Comparison of ENCODE assay signal across 8 cellular contexts in the genomic region with DNA sequence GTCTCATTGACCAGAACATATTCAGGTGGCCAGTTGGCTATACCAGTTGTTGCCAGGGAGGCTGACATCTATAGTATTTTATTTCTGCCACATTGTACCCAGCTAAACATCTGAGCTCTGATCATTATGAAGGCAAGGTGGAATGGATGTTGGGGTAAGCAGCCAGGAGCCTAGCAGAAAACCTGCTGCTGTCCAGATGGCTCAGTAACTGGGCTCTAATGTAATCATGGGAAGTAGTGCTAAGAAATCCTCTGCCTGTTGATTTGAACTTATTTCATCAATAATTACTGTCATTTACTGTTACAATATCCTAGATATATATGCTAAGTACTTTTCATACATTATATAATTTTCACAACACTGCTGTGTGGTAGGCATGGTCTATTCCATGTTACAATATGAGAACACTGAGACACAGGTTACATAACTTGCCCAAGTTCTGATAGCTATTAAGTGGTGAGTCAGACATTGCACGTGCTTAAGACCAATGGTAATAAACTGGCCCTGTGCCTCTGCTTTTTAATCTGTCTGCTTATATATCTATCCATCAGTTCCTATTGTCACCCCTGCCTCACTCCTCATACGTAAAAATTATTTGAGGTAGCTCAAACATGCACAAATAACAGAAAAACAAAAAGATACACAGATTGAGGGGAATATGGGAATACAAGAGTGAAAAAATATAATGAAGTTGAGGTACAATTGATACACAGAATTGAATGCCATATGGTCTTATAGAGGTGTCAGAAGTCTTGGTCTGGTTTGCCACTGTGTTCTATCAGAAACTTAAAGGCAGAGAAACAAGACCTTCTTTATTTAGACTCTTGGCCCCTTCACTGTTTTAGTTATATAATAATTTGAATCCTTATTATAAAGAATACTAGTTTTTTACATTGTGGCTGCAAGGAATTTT. TPM values are rescaled to one million over a fixed set of nuclear protein-coding genes. Genes with fewer than 3 reads are reported as not detected.
DNase-seq lines count a peak whose midpoint lies in the region; ATAC-seq and TF ChIP-seq lines count a peak whose summit lies in the region.

No MANE protein-coding gene starts in this region.

- H3K4me3 ChIP-seq in astrocyte of the spinal cord (ENCODE audit: low read depth, low read length): no peak overlapping the region
- H3K4me3 ChIP-seq in colonic mucosa: no peak overlapping the region
- no peak overlapping the region for H3K4me3 ChIP-seq in GM23338

- H3K4me1 ChIP-seq in colonic mucosa: no peaks in the 10 kb centered on the region
- peaks cover 22% of the 10 kb centered on the region for H3K4me1 ChIP-seq in GM23338 (ENCODE audit: insufficient read depth)

- intact Hi-C loops in colonic mucosa (cut with DNase I): no loop called here

- TF ChIP-seq CTCF in astrocyte of the spinal cord (IDR thresholded peaks at IDR 0.05; ENCODE audit: low read depth, low read length): no peak
- no peak for TF ChIP-seq CTCF in colonic mucosa (IDR thresholded peaks at IDR 0.05)
- no peak for TF ChIP-seq CTCF in GM23338 (conservative IDR thresholded peaks at IDR 0.05; ENCODE audit: low read depth in 2 of 2)

- H3K4me3 Mint-ChIP-seq in GM23338: no peak overlapping the region

- ATAC-seq in HG03354 (IDR thresholded peaks at IDR 0.05; ENCODE audit: poor library complexity, severe bottlenecking, unreplicated experiment): peak; percentile 55
- ATAC-seq in GM23338: no peak

- H3K27me3 ChIP-seq in colonic mucosa: no peaks in the 10 kb centered on the region
- no peaks in the 10 kb centered on the region for H3K27me3 ChIP-seq in GM23338 (ENCODE audit: insufficient read depth)

- no peaks in the 10 kb centered on the region for H3K27me3 Mint-ChIP-seq in GM23338 (ENCODE audit: insufficient read depth, low read depth, poor library complexity)

- DNase-seq in G401 (ENCODE audit: low spot score): peak; percentile 72
- DNase-seq in astrocyte of the spinal cord (ENCODE audit: low read depth, low spot score): peak; percentile 67
- DNase-seq in lung microvascular endothelial cell (ENCODE audit: low read depth in 2 of 2): peak; percentile 76 to 77
- no peak for DNase-seq in iPS-NIHi7 (ENCODE audit: extremely low spot score)
- no peak for DNase-seq in epidermal melanocyte (ENCODE audit: insufficient read length, low spot score)
- no peak for DNase-seq in colonic mucosa
- DNase-seq in GM23338 (ENCODE audit: low spot score): no peak

- no peak overlapping the region for H3K4me2 ChIP-seq in GM23338

- H3K36me3 Mint-ChIP-seq in GM23338 (ENCODE audit: low read depth): peaks cover 7% of the 10 kb centered on the region; the same call in 1 of the 3 replicates

- peaks cover 54% of the 10 kb centered on the region for H3K79me2 ChIP-seq in GM23338 (replicated peaks; ENCODE audit: insufficient read depth)

- H3K36me3 ChIP-seq in colonic mucosa: no peaks in the 10 kb centered on the region
- peaks cover 3% of the 10 kb centered on the region; the same call in 1 of the 2 replicates for H3K36me3 ChIP-seq in GM23338 (ENCODE audit: insufficient read depth)

- H4K20me1 ChIP-seq in GM23338 (replicated peaks; ENCODE audit: insufficient read depth): no peaks in the 10 kb centered on the region; the same call in 1 of the 2 replicates

- H3K27ac Mint-ChIP-seq in GM23338: no peak overlapping the region

- peaks cover 35% of the 10 kb centered on the region for H3K4me1 Mint-ChIP-seq in GM23338

- in situ Hi-C loops in G401 (cut with HindIII; ENCODE audit: low sequenced_read_pairs): no loop called here
- in situ Hi-C loops in astrocyte of the spinal cord (cut with HindIII; ENCODE audit: low sequenced_read_pairs): no loop called here

- no peak overlapping the region for H3K27ac ChIP-seq in colonic mucosa
- H3K27ac ChIP-seq in GM23338 (ENCODE audit: low read depth): no peak overlapping the region

- no peaks in the 10 kb centered on the region for H3K9me2 ChIP-seq in GM23338 (ENCODE audit: insufficient read depth)

- no peaks in the 10 kb centered on the region for H3K9me3 ChIP-seq in colonic mucosa

- H2AFZ ChIP-seq in GM23338: no peak overlapping the region

- no peaks in the 10 kb centered on the region for H3K9me3 Mint-ChIP-seq in GM23338

- H3F3A ChIP-seq in GM23338 (replicated peaks; ENCODE audit: low read depth): no peaks in the 10 kb centered on the region

- H3K9ac ChIP-seq in colonic mucosa (ENCODE audit: low read depth in 2 of 2, low read length in 2 of 2): no peak overlapping the region

TF ChIP-seq in GM23338, 12 proteins besides CTCF, POLR2A, EP300 and RAD21 (continues in another document):
- TF ChIP-seq NANOG (IDR thresholded peaks at IDR 0.05; ENCODE audit: borderline replicate concordance) (no peak), ZNF331 (CRISPR knock-in tag; IDR thresholded peaks at IDR 0.05; ENCODE audit: low read depth) (no peak), EZH2 (IDR thresholded peaks at IDR 0.05; ENCODE audit: low read depth, unreplicated experiment) (no peak), STAT1 (IDR thresholded peaks at IDR 0.05; ENCODE audit: unreplicated experiment) (no peak), JUNB (IDR thresholded peaks at IDR 0.05; ENCODE audit: unreplicated experiment) (no peak), REST (IDR thresholded peaks at IDR 0.05; ENCODE audit: unreplicated experiment) (no peak), EZH2phosphoT487 (IDR thresholded peaks at IDR 0.05; ENCODE audit: unreplicated experiment) (no peak)
- TF ChIP-seq, protein P1, sequence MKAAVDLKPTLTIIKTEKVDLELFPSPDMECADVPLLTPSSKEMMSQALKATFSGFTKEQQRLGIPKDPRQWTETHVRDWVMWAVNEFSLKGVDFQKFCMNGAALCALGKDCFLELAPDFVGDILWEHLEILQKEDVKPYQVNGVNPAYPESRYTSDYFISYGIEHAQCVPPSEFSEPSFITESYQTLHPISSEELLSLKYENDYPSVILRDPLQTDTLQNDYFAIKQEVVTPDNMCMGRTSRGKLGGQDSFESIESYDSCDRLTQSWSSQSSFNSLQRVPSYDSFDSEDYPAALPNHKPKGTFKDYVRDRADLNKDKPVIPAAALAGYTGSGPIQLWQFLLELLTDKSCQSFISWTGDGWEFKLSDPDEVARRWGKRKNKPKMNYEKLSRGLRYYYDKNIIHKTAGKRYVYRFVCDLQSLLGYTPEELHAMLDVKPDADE (IDR thresholded peaks at IDR 0.05): no peak

RNA-seq across cellular contexts. Expression of gene TBPL1, which starts 25.2 kb away (rescaled TPM):
- total RNA-seq in G401 (2014; rRNA removed; shearing (Covaris generic)): 21.0 and 22.2 TPM in 2 replicates
- total RNA-seq in lung microvascular endothelial cell (13.3 and 34.3 TPM in 2 replicates), colonic mucosa (10 to 100 TPM; 28.1 to 29.0 TPM)
- total RNA-seq in GM23338 (2014; rRNA removed; shearing (Covaris generic)): 72.9 and 94.9 TPM in 2 replicates
- 139 and 144 TPM in 2 replicates for polyA plus RNA-seq in GM23338 (2016; fragmentation: Nextera tagmentation; extraction: Ambion mirVana)

Comparison
In these comparisons a context has a peak if more than half of its experiments do, and no peak if none do; other contexts are left out.
1. DNase-seq: peak in G401 (single experiment), astrocyte of the spinal cord (single experiment) and lung microvascular endothelial cell (2 of 2); none in iPS-NIHi7 (single experiment), epidermal melanocyte (single experiment), colonic mucosa (single experiment) and GM23338 (single experiment).